9 cellular contexts compared by ENCODE assay signal in genomic region chr17:10845388-10845751, GRCh38. TPM values are rescaled to one million over a fixed set of nuclear protein-coding genes. Genes with fewer than 3 reads are reported as not detected.
A peak's percentile ranks its signal among the peaks of the same experiment; 100 is the strongest.
DNase-seq lines count a peak whose midpoint lies in the region; ATAC-seq and TF ChIP-seq lines count a peak whose summit lies in the region.
"Had no signal": no experiment of that assay in that cellular context is flagged by ENCODE, and none has a peak within 500 bp of the region (broad histone marks: within the 10 kb centered on the region; RNA-seq: fewer than 3 reads in every experiment).

No MANE protein-coding gene starts in this region.

- H3K36me3 ChIP-seq in Panc1 (ENCODE audit: control insufficient read depth, insufficient read depth, low read length) (no peaks in the 10 kb centered on the region), esophagus muscularis mucosa (no peaks in the 10 kb centered on the region), psoas muscle (ENCODE audit: insufficient read depth in 1 of 2, low read depth in 1 of 2) (no peaks in the 10 kb centered on the region)

- CTCF ChIA-PET in Panc1 (lab: Charles Lee): interaction anchor here (0.8 to 3.0 kb wide), 3 partner anchors 91 to 198 kb away, joined by 4 to 13 read pairs (median 5); no protein-coding TSS in a partner anchor

- TF ChIP-seq EP300 in esophagus muscularis mucosa (IDR thresholded peaks at IDR 0.05): no peak

- ATAC-seq in GM18517 (IDR thresholded peaks at IDR 0.05; ENCODE audit: unreplicated experiment) (peak; percentile 10), Panc1 (no peak), psoas muscle (no peak), GM21515 (IDR thresholded peaks at IDR 0.05; ENCODE audit: unreplicated experiment) (no peak)

- TF ChIP-seq POLR2A in esophagus muscularis mucosa (IDR thresholded peaks at IDR 0.05; ENCODE audit: low read depth): no peak

- intact Hi-C loops in Panc1 (cut with micrococcal nuclease; ENCODE audit: unreplicated experiment) (loop anchor here (2.0 kb wide), 1 partner anchor 109 kb away; no protein-coding TSS in a partner anchor), esophagus muscularis mucosa (cut with DNase I) (loop anchor here (1.0 to 5.0 kb wide), 2 partner anchors 108 to 198 kb away; no protein-coding TSS in a partner anchor), psoas muscle (cut with DNase I) (loop anchor here (1.0 to 5.0 kb wide), 3 partner anchors 108 to 198 kb away; no protein-coding TSS in a partner anchor)

- H3K4me1 ChIP-seq in Panc1 (ENCODE audit: control insufficient read depth, insufficient read depth, low read length) (no peaks in the 10 kb centered on the region), esophagus muscularis mucosa (peaks cover 9 to 13% (median 11%) of the 10 kb centered on the region in 4 donors), psoas muscle (no peaks in the 10 kb centered on the region)
- H3K4me1 ChIP-seq: foreskin keratinocyte had no signal

- TF ChIP-seq CTCF in Panc1 (IDR thresholded peaks at IDR 0.05) (peak; percentile 21), esophagus muscularis mucosa (IDR thresholded peaks at IDR 0.05) (no peak), psoas muscle (IDR thresholded peaks at IDR 0.05) (no peak)

- no TSS peak for BruUV-seq in Panc1 (replicated peaks; lab: Mats Ljungman, UMichigan)

- H3K27me3 ChIP-seq in Panc1 (ENCODE audit: control insufficient read depth, insufficient read depth, low read length) (no peaks in the 10 kb centered on the region), esophagus muscularis mucosa (no peaks in the 10 kb centered on the region), psoas muscle (ENCODE audit: insufficient read depth in 3 of 3, low read length in 2 of 3) (peaks cover 0 to 2% (median 0%) of the 10 kb centered on the region in 3 donors)

- H3K9me3 ChIP-seq in Panc1 (ENCODE audit: control insufficient read depth, insufficient read depth, low read depth, low read length): no peaks in the 10 kb centered on the region
- no peaks in the 10 kb centered on the region for H3K9me3 ChIP-seq in esophagus muscularis mucosa
- no peaks in the 10 kb centered on the region for H3K9me3 ChIP-seq in psoas muscle

- in situ Hi-C loops in Panc1 (cut with HindIII; ENCODE audit: low pct_unique_long_range_greater_than_20kb, low sequenced_read_pairs): no loop called here

- POLR2A ChIA-PET in Panc1 (lab: Charles Lee): no interaction called here

- DNase-seq in Panc1 (ENCODE audit: low read depth, low spot score) (no peak), esophagus muscularis mucosa (ENCODE audit: extremely low spot score) (no peak), psoas muscle (no peak), SW 1271 (lab: John Stamatoyannopoulos, UW) (no peak), GDM1 (lab: John Stamatoyannopoulos, UW) (no peak)
- no peak for DNase-seq in stimulated activated CD4-positive, alpha-beta T cell treated with anti-CD3 and anti-CD28 coated beads, Interleukin-4, amount 100 ng/mL, for 1 hour

- peak overlapping the region; percentile 38 to 57; a peak in 3 of 4 replicates for H3K4me3 ChIP-seq in Panc1 (ENCODE audit: low read depth in 2 of 2, low read length in 2 of 2)
- H3K4me3 ChIP-seq in esophagus muscularis mucosa: peak overlapping the region; percentile 54 to 65 (median 56)
- H3K4me3 ChIP-seq in psoas muscle: peak overlapping the region; percentile 64

- 16% methylated on average over 6 of the region's 6 CpGs for WGBS in esophagus muscularis mucosa
- 17 to 19% (median 18%) methylated on average over 6 of the region's 6 CpGs for WGBS in psoas muscle, 3 donors

- H3K27ac ChIP-seq in Panc1 (ENCODE audit: low read length): no peak overlapping the region
- no peak overlapping the region for H3K27ac ChIP-seq in esophagus muscularis mucosa (replicated peaks in 1 of 4)
- H3K27ac ChIP-seq in psoas muscle: no peak overlapping the region
- H3K27ac ChIP-seq: foreskin keratinocyte had no signal

RNA-seq across cellular contexts. Expression of gene PIRT, which starts 7.5 kb away (rescaled TPM):
- not detected for total RNA-seq in Panc1 (2021; ENCODE audit: unreplicated experiment)
- polyA plus RNA-seq in Panc1 (2012; ENCODE audit: insufficient read length): not detected
- 1 to 10 TPM in 3 of 4 donors, under 1 TPM in 1; 0.42 to 3.5 (median 1.5) TPM for total RNA-seq in esophagus muscularis mucosa
- total RNA-seq in psoas muscle: not detected
- under 1 TPM in 1 of 3 donors, not detected in 2; 0.01 TPM for polyA plus RNA-seq in psoas muscle
- total RNA-seq: foreskin keratinocyte had no signal
- polyA plus RNA-seq: foreskin keratinocyte had no signal

RNA-seq across cellular contexts. Expression of gene TMEM238L, which starts 41.5 kb away (rescaled TPM):
- total RNA-seq in Panc1 (2021; ENCODE audit: unreplicated experiment): not detected
- polyA plus RNA-seq in Panc1 (2012; ENCODE audit: insufficient read length): not detected
- not detected for total RNA-seq in esophagus muscularis mucosa
- not detected for total RNA-seq in psoas muscle
- under 1 TPM in 2 of 3 donors, not detected in 1; 0.03 to 0.07 TPM for polyA plus RNA-seq in psoas muscle
- total RNA-seq: foreskin keratinocyte had no signal
- polyA plus RNA-seq: foreskin keratinocyte had no signal
